1 cellular context compared by ENCODE assay signal in genomic region chr22:46035742-46036557, GRCh38.
TF ChIP-seq lines count a peak whose summit lies in the region.

No MANE protein-coding gene starts in this region.

TF ChIP-seq in HepG2, 621 proteins besides CTCF, POLR2A, EP300 and RAD21 (continued from another document and continues in another):
- TF ChIP-seq, protein P1, sequence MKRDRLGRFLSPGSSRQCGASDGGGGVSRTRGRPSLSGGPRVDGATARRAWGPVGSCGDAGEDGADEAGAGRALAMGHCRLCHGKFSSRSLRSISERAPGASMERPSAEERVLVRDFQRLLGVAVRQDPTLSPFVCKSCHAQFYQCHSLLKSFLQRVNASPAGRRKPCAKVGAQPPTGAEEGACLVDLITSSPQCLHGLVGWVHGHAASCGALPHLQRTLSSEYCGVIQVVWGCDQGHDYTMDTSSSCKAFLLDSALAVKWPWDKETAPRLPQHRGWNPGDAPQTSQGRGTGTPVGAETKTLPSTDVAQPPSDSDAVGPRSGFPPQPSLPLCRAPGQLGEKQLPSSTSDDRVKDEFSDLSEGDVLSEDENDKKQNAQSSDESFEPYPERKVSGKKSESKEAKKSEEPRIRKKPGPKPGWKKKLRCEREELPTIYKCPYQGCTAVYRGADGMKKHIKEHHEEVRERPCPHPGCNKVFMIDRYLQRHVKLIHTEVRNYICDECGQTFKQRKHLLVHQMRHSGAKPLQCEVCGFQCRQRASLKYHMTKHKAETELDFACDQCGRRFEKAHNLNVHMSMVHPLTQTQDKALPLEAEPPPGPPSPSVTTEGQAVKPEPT (CRISPR knock-in tag; IDR thresholded peaks at IDR 0.05; ENCODE audit: low read depth): no peak
- TF ChIP-seq ZBTB42 (CRISPR knock-in tag; IDR thresholded peaks at IDR 0.05) (no peak; the same call in 1 of the 2 replicates), ZNF703 (CRISPR knock-in tag; IDR thresholded peaks at IDR 0.05; ENCODE audit: borderline replicate concordance) (peak; percentile 50; the same call in 1 of the 2 replicates), MXD4 (CRISPR knock-in tag; IDR thresholded peaks at IDR 0.05) (no peak), ZFX (CRISPR knock-in tag; IDR thresholded peaks at IDR 0.05; ENCODE audit: low read depth) (peak; percentile 58; the same call in 1 of the 2 replicates), AFF4 (CRISPR knock-in tag; IDR thresholded peaks at IDR 0.05) (no peak), ZFP90 (CRISPR knock-in tag; IDR thresholded peaks at IDR 0.05; ENCODE audit: borderline replicate concordance) (no peak), ZBTB14 (CRISPR knock-in tag; IDR thresholded peaks at IDR 0.05) (0 out of 2 replicates have a peak, but pooled peaks have one; percentile 17), ZNF124 (CRISPR knock-in tag; IDR thresholded peaks at IDR 0.05) (peak; percentile 23; the same call in 1 of the 2 replicates), POLR2G (IDR thresholded peaks at IDR 0.05; ENCODE audit: low read depth, low read length) (peak; percentile 87), ZFP1 (CRISPR knock-in tag; IDR thresholded peaks at IDR 0.05) (no peak), KLF9 (CRISPR knock-in tag; IDR thresholded peaks at IDR 0.05; ENCODE audit: low read depth) (no peak), YEATS4 (CRISPR knock-in tag; IDR thresholded peaks at IDR 0.05; ENCODE audit: borderline replicate concordance) (no peak; the same call in 1 of the 2 replicates), KLF15 (CRISPR knock-in tag; IDR thresholded peaks at IDR 0.05; ENCODE audit: borderline replicate concordance) (no peak), ZNF142 (CRISPR knock-in tag; IDR thresholded peaks at IDR 0.05) (no peak), ZNF326 (CRISPR knock-in tag; IDR thresholded peaks at IDR 0.05; ENCODE audit: borderline replicate concordance) (no peak), ZNF615 (CRISPR knock-in tag; IDR thresholded peaks at IDR 0.05; ENCODE audit: borderline replicate concordance) (no peak), IRX3 (CRISPR knock-in tag; IDR thresholded peaks at IDR 0.05; ENCODE audit: borderline replicate concordance, low read depth) (0 out of 2 replicates have a peak, but pooled peaks have one; percentile 14), HES4 (CRISPR knock-in tag; IDR thresholded peaks at IDR 0.05; ENCODE audit: borderline replicate concordance) (0 out of 2 replicates have a peak, but pooled peaks have one; percentile 38), GMEB1 (CRISPR knock-in tag; IDR thresholded peaks at IDR 0.05; ENCODE audit: borderline replicate concordance) (peak; percentile 95), MTA1 (CRISPR knock-in tag; IDR thresholded peaks at IDR 0.05; ENCODE audit: borderline replicate concordance) (no peak; the same call in 1 of the 2 replicates), THAP11 (CRISPR knock-in tag; IDR thresholded peaks at IDR 0.05) (peak; percentile 93), GLI4 (CRISPR knock-in tag; IDR thresholded peaks at IDR 0.05; ENCODE audit: borderline replicate concordance) (no peak), SIX1 (CRISPR knock-in tag; IDR thresholded peaks at IDR 0.05; ENCODE audit: borderline replicate concordance) (no peak), TRIM24 (CRISPR knock-in tag; IDR thresholded peaks at IDR 0.05) (no peak), ZNF337 (CRISPR knock-in tag; IDR thresholded peaks at IDR 0.05; ENCODE audit: borderline replicate concordance, low read depth) (no peak), ZNF550 (CRISPR knock-in tag; IDR thresholded peaks at IDR 0.05; ENCODE audit: borderline replicate concordance) (no peak), ZNF354B (CRISPR knock-in tag; IDR thresholded peaks at IDR 0.05) (no peak)
- TF ChIP-seq, protein P2, sequence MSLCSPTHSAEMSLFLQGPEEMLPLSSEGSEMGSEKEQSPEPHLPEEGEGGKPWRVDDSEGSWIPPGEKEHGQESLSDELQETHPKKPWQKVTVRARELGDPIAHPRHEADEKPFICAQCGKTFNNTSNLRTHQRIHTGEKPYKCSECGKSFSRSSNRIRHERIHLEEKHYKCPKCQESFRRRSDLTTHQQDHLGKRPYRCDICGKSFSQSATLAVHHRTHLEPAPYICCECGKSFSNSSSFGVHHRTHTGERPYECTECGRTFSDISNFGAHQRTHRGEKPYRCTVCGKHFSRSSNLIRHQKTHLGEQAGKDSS (CRISPR knock-in tag; IDR thresholded peaks at IDR 0.05; ENCODE audit: borderline replicate concordance, low read depth): no peak; the same call in 1 of the 2 replicates
- TF ChIP-seq, protein P3, sequence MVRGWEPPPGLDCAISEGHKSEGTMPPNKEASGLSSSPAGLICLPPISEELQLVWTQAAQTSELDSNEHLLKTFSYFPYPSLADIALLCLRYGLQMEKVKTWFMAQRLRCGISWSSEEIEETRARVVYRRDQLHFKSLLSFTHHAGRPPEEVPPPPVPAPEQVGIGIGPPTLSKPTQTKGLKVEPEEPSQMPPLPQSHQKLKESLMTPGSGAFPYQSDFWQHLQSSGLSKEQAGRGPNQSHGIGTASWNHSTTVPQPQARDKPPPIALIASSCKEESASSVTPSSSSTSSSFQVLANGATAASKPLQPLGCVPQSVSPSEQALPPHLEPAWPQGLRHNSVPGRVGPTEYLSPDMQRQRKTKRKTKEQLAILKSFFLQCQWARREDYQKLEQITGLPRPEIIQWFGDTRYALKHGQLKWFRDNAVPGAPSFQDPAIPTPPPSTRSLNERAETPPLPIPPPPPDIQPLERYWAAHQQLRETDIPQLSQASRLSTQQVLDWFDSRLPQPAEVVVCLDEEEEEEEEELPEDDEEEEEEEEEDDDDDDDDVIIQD (CRISPR knock-in tag; IDR thresholded peaks at IDR 0.05; ENCODE audit: low read depth): no peak
- TF ChIP-seq, protein P4, sequence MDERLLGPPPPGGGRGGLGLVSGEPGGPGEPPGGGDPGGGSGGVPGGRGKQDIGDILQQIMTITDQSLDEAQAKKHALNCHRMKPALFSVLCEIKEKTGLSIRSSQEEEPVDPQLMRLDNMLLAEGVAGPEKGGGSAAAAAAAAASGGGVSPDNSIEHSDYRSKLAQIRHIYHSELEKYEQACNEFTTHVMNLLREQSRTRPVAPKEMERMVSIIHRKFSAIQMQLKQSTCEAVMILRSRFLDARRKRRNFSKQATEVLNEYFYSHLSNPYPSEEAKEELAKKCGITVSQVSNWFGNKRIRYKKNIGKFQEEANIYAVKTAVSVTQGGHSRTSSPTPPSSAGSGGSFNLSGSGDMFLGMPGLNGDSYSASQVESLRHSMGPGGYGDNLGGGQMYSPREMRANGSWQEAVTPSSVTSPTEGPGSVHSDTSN (CRISPR knock-in tag; IDR thresholded peaks at IDR 0.05): no peak
- TF ChIP-seq, protein P5, sequence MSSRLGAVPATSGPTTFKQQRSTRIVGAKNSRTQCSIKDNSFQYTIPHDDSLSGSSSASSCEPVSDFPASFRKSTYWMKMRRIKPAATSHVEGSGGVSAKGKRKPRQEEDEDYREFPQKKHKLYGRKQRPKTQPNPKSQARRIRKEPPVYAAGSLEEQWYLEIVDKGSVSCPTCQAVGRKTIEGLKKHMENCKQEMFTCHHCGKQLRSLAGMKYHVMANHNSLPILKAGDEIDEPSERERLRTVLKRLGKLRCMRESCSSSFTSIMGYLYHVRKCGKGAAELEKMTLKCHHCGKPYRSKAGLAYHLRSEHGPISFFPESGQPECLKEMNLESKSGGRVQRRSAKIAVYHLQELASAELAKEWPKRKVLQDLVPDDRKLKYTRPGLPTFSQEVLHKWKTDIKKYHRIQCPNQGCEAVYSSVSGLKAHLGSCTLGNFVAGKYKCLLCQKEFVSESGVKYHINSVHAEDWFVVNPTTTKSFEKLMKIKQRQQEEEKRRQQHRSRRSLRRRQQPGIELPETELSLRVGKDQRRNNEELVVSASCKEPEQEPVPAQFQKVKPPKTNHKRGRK (CRISPR knock-in tag; IDR thresholded peaks at IDR 0.05): no peak
- TF ChIP-seq, protein P6, sequence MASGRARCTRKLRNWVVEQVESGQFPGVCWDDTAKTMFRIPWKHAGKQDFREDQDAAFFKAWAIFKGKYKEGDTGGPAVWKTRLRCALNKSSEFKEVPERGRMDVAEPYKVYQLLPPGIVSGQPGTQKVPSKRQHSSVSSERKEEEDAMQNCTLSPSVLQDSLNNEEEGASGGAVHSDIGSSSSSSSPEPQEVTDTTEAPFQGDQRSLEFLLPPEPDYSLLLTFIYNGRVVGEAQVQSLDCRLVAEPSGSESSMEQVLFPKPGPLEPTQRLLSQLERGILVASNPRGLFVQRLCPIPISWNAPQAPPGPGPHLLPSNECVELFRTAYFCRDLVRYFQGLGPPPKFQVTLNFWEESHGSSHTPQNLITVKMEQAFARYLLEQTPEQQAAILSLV (CRISPR knock-in tag; IDR thresholded peaks at IDR 0.05; ENCODE audit: borderline replicate concordance): peak; percentile 83; the same call in 1 of the 2 replicates
